Comparison of ENCODE assay signal across 1 cellular context in the genomic region with DNA sequence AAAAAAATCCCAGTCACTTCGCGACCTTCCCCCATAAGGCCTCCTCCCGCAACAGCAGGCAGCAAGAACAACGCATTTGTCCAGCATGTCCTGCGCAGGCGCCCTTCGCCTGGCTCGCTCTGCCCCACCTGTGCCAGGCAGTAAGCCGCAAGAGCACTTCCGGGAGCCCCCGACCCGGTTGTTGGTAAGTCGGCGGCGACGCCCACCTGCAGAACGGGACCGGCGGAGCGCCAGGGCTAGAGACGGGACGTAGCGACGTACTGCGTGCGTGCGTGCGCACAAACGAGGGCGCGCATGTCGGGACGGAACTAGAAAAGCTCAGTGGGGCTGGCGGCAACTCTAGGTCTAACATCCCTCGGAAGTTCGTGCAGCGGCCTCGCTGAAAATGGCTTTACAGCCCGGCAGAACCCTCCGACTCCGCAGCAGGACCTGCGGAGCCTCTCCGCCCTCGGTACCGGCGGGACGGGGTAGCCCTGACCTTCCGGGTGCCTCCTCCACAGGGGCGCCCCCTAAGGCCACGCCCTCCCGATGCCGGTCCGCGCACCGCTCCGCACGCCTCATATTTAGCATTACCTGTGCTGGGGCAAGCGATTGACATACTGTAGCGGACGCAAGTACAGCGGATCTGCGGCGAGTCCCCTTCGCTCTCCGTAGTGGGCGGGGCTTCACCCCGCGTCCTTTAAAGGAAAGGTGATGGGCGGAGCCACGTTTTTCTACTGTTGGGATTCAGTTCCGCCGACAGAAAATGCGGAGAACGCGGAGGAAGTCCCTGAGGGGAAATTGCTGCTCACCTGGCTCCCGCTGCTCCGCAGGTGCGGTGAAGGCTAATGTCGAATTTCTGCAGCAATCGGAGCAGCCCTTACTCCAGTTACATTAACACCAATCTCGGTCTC.
TF ChIP-seq lines count a peak whose summit lies in the region.

TSS of gene MTIF3 (minus strand) at position 629 of the 893 bp plus-strand sequence. CDS start 10,116 bp downstream, outside the sequence.

TF ChIP-seq in K562, 482 proteins besides CTCF, POLR2A, EP300 and RAD21 (continued from another document and continues in another):
- TF ChIP-seq, protein P1, sequence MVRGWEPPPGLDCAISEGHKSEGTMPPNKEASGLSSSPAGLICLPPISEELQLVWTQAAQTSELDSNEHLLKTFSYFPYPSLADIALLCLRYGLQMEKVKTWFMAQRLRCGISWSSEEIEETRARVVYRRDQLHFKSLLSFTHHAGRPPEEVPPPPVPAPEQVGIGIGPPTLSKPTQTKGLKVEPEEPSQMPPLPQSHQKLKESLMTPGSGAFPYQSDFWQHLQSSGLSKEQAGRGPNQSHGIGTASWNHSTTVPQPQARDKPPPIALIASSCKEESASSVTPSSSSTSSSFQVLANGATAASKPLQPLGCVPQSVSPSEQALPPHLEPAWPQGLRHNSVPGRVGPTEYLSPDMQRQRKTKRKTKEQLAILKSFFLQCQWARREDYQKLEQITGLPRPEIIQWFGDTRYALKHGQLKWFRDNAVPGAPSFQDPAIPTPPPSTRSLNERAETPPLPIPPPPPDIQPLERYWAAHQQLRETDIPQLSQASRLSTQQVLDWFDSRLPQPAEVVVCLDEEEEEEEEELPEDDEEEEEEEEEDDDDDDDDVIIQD (CRISPR knock-in tag; IDR thresholded peaks at IDR 0.05) = no peak
- TF ChIP-seq REST (CRISPR knock-in tag; IDR thresholded peaks at IDR 0.05; ENCODE audit: low read depth) (no peak), PHF8 (IDR thresholded peaks at IDR 0.05; ENCODE audit: borderline replicate concordance, low read length) (peak; percentile 92), CC2D1A (IDR thresholded peaks at IDR 0.05) (no peak), RCOR1 (IDR thresholded peaks at IDR 0.05; ENCODE audit: borderline replicate concordance in 1 of 2, low read depth in 2 of 2, low read length in 2 of 2) (peak in 1 of 2 experiments; percentile 40; a peak in 1 of 4 replicates), ZBTB2 (IDR thresholded peaks at IDR 0.05) (peak; percentile 98), CBX8 (IDR thresholded peaks at IDR 0.05; ENCODE audit: borderline replicate concordance, extremely low read depth, low read depth, low read length, poor library complexity, severe bottlenecking) (no peak), CLOCK (CRISPR knock-in tag; IDR thresholded peaks at IDR 0.05; ENCODE audit: borderline replicate concordance) (no peak), ZNF224 (CRISPR knock-in tag; IDR thresholded peaks at IDR 0.05) (no peak), CBX5 (IDR thresholded peaks at IDR 0.05; ENCODE audit: borderline replicate concordance, low read depth) (no peak), SMAD3 (CRISPR knock-in tag; conservative IDR thresholded peaks at IDR 0.05) (no peak), GTF2F1 (IDR thresholded peaks at IDR 0.05; ENCODE audit: low read depth, low read length) (no peak), NR2F6 (CRISPR knock-in tag; IDR thresholded peaks at IDR 0.05) (no peak), TCF3 (CRISPR knock-in tag; IDR thresholded peaks at IDR 0.05) (no peak), FOXO4 (CRISPR knock-in tag; IDR thresholded peaks at IDR 0.05) (no peak), CHD2 (IDR thresholded peaks at IDR 0.05; ENCODE audit: low read depth, low read length) (no peak), ZNF707 (CRISPR knock-in tag; conservative IDR thresholded peaks at IDR 0.05) (no peak), ZNF121 (CRISPR knock-in tag; conservative IDR thresholded peaks at IDR 0.05) (no peak), CEBPG (CRISPR knock-in tag; IDR thresholded peaks at IDR 0.05) (peak; percentile 80), CEBPG (tag; conservative IDR thresholded peaks at IDR 0.05 in 1 of 2, IDR thresholded peaks at IDR 0.05 in 1 of 2) (no peak), MCM5 (IDR thresholded peaks at IDR 0.05; ENCODE audit: low read depth) (no peak), GABPA (tag; conservative IDR thresholded peaks at IDR 0.05; ENCODE audit: low read depth) (peak; percentile 62), RBFOX2 (IDR thresholded peaks at IDR 0.05; ENCODE audit: low read depth, low read length) (peak; percentile 94), SIN3A (IDR thresholded peaks at IDR 0.05; ENCODE audit: borderline replicate concordance in 2 of 2, control insufficient read depth in 1 of 2, low read depth in 2 of 2, low read length in 2 of 2) (peak in 1 of 2 experiments; percentile 20; a peak in 1 of 4 replicates), HMG20B (CRISPR knock-in tag; IDR thresholded peaks at IDR 0.05) (no peak), NFIC (IDR thresholded peaks at IDR 0.05) (peak; percentile 19; the same call in 1 of the 2 replicates)
- TF ChIP-seq, protein P2, sequence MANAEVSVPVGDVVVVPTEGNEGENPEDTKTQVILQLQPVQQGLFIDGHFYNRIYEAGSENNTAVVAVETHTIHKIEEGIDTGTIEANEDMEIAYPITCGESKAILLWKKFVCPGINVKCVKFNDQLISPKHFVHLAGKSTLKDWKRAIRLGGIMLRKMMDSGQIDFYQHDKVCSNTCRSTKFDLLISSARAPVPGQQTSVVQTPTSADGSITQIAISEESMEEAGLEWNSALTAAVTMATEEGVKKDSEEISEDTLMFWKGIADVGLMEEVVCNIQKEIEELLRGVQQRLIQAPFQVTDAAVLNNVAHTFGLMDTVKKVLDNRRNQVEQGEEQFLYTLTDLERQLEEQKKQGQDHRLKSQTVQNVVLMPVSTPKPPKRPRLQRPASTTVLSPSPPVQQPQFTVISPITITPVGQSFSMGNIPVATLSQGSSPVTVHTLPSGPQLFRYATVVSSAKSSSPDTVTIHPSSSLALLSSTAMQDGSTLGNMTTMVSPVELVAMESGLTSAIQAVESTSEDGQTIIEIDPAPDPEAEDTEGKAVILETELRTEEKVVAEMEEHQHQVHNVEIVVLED (CRISPR knock-in tag; IDR thresholded peaks at IDR 0.05) = peak; percentile 97
- TF ChIP-seq, protein P3, sequence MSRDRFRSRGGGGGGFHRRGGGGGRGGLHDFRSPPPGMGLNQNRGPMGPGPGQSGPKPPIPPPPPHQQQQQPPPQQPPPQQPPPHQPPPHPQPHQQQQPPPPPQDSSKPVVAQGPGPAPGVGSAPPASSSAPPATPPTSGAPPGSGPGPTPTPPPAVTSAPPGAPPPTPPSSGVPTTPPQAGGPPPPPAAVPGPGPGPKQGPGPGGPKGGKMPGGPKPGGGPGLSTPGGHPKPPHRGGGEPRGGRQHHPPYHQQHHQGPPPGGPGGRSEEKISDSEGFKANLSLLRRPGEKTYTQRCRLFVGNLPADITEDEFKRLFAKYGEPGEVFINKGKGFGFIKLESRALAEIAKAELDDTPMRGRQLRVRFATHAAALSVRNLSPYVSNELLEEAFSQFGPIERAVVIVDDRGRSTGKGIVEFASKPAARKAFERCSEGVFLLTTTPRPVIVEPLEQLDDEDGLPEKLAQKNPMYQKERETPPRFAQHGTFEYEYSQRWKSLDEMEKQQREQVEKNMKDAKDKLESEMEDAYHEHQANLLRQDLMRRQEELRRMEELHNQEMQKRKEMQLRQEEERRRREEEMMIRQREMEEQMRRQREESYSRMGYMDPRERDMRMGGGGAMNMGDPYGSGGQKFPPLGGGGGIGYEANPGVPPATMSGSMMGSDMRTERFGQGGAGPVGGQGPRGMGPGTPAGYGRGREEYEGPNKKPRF (IDR thresholded peaks at IDR 0.05; ENCODE audit: low read depth, low read length) = no peak
- TF ChIP-seq, protein P4, sequence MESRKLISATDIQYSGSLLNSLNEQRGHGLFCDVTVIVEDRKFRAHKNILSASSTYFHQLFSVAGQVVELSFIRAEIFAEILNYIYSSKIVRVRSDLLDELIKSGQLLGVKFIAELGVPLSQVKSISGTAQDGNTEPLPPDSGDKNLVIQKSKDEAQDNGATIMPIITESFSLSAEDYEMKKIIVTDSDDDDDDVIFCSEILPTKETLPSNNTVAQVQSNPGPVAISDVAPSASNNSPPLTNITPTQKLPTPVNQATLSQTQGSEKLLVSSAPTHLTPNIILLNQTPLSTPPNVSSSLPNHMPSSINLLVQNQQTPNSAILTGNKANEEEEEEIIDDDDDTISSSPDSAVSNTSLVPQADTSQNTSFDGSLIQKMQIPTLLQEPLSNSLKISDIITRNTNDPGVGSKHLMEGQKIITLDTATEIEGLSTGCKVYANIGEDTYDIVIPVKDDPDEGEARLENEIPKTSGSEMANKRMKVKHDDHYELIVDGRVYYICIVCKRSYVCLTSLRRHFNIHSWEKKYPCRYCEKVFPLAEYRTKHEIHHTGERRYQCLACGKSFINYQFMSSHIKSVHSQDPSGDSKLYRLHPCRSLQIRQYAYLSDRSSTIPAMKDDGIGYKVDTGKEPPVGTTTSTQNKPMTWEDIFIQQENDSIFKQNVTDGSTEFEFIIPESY (CRISPR knock-in tag; IDR thresholded peaks at IDR 0.05) = no peak
- TF ChIP-seq, protein P5, sequence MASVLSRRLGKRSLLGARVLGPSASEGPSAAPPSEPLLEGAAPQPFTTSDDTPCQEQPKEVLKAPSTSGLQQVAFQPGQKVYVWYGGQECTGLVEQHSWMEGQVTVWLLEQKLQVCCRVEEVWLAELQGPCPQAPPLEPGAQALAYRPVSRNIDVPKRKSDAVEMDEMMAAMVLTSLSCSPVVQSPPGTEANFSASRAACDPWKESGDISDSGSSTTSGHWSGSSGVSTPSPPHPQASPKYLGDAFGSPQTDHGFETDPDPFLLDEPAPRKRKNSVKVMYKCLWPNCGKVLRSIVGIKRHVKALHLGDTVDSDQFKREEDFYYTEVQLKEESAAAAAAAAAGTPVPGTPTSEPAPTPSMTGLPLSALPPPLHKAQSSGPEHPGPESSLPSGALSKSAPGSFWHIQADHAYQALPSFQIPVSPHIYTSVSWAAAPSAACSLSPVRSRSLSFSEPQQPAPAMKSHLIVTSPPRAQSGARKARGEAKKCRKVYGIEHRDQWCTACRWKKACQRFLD (CRISPR knock-in tag; IDR thresholded peaks at IDR 0.05) = 0 out of 2 replicates have a peak, but pooled peaks have one; percentile 25
- TF ChIP-seq, protein P6, sequence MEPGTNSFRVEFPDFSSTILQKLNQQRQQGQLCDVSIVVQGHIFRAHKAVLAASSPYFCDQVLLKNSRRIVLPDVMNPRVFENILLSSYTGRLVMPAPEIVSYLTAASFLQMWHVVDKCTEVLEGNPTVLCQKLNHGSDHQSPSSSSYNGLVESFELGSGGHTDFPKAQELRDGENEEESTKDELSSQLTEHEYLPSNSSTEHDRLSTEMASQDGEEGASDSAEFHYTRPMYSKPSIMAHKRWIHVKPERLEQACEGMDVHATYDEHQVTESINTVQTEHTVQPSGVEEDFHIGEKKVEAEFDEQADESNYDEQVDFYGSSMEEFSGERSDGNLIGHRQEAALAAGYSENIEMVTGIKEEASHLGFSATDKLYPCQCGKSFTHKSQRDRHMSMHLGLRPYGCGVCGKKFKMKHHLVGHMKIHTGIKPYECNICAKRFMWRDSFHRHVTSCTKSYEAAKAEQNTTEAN (CRISPR knock-in tag; IDR thresholded peaks at IDR 0.05) = no peak
